2 cellular contexts compared by ENCODE assay signal in the genomic region with DNA sequence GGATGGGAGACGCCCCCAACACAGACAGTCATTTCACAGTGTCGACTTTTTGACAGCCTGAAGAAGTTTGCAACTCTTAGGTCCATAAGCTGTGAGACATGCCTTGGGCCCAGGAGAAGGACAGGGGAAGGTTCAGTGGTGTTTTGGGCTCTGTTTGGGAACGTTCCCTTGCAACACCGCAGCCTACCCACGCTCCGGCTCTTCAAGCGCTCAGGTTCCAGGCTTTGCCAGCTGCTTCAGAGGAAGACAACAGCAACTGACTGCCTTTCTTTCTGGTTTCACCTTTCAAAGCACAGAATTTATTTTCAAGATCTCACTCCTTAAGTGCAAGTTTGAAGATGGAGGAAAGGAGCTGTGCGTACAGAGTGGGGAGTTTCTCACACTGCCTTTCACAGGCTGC.
TF ChIP-seq lines count a peak whose summit lies in the region.

No MANE protein-coding gene starts in this region.

TF ChIP-seq in GM23338, 12 proteins besides CTCF, POLR2A, EP300 and RAD21 (continues in another document):
- TF ChIP-seq, protein P1, sequence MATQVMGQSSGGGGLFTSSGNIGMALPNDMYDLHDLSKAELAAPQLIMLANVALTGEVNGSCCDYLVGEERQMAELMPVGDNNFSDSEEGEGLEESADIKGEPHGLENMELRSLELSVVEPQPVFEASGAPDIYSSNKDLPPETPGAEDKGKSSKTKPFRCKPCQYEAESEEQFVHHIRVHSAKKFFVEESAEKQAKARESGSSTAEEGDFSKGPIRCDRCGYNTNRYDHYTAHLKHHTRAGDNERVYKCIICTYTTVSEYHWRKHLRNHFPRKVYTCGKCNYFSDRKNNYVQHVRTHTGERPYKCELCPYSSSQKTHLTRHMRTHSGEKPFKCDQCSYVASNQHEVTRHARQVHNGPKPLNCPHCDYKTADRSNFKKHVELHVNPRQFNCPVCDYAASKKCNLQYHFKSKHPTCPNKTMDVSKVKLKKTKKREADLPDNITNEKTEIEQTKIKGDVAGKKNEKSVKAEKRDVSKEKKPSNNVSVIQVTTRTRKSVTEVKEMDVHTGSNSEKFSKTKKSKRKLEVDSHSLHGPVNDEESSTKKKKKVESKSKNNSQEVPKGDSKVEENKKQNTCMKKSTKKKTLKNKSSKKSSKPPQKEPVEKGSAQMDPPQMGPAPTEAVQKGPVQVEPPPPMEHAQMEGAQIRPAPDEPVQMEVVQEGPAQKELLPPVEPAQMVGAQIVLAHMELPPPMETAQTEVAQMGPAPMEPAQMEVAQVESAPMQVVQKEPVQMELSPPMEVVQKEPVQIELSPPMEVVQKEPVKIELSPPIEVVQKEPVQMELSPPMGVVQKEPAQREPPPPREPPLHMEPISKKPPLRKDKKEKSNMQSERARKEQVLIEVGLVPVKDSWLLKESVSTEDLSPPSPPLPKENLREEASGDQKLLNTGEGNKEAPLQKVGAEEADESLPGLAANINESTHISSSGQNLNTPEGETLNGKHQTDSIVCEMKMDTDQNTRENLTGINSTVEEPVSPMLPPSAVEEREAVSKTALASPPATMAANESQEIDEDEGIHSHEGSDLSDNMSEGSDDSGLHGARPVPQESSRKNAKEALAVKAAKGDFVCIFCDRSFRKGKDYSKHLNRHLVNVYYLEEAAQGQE (IDR thresholded peaks at IDR 0.05; ENCODE audit: unreplicated experiment) = no peak
- no peak for TF ChIP-seq CREB1 (CRISPR knock-in tag; IDR thresholded peaks at IDR 0.05; ENCODE audit: low read depth)
- no peak for TF ChIP-seq ZNF331 (CRISPR knock-in tag; IDR thresholded peaks at IDR 0.05; ENCODE audit: low read depth)
- TF ChIP-seq ZNF114 (CRISPR knock-in tag; IDR thresholded peaks at IDR 0.05) = no peak
- no peak for TF ChIP-seq EZH2 (IDR thresholded peaks at IDR 0.05; ENCODE audit: low read depth, unreplicated experiment)
- no peak for TF ChIP-seq ZNF462 (CRISPR knock-in tag; IDR thresholded peaks at IDR 0.05)
- TF ChIP-seq JUNB (IDR thresholded peaks at IDR 0.05; ENCODE audit: unreplicated experiment) = no peak
- TF ChIP-seq, protein P2, sequence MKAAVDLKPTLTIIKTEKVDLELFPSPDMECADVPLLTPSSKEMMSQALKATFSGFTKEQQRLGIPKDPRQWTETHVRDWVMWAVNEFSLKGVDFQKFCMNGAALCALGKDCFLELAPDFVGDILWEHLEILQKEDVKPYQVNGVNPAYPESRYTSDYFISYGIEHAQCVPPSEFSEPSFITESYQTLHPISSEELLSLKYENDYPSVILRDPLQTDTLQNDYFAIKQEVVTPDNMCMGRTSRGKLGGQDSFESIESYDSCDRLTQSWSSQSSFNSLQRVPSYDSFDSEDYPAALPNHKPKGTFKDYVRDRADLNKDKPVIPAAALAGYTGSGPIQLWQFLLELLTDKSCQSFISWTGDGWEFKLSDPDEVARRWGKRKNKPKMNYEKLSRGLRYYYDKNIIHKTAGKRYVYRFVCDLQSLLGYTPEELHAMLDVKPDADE (IDR thresholded peaks at IDR 0.05) = no peak
- TF ChIP-seq STAT1 (IDR thresholded peaks at IDR 0.05; ENCODE audit: unreplicated experiment) = no peak
- TF ChIP-seq EZH2phosphoT487 (IDR thresholded peaks at IDR 0.05; ENCODE audit: unreplicated experiment) = no peak

TF ChIP-seq in WTC11, 78 proteins besides CTCF, POLR2A, EP300 and RAD21 (continued from another document):
- TF ChIP-seq ARID4B (CRISPR knock-in tag; IDR thresholded peaks at IDR 0.05; ENCODE audit: borderline replicate concordance) = no peak
- no peak for TF ChIP-seq ESRRA (CRISPR knock-in tag; IDR thresholded peaks at IDR 0.05; ENCODE audit: borderline replicate concordance)
- no peak for TF ChIP-seq SMAD4 (CRISPR knock-in tag; IDR thresholded peaks at IDR 0.05)
- TF ChIP-seq PRDM15 (CRISPR knock-in tag; IDR thresholded peaks at IDR 0.05) = no peak
- no peak for TF ChIP-seq ZNF532 (CRISPR knock-in tag; IDR thresholded peaks at IDR 0.05; ENCODE audit: borderline replicate concordance)
- TF ChIP-seq MXD4 (CRISPR knock-in tag; IDR thresholded peaks at IDR 0.05; ENCODE audit: borderline replicate concordance) = no peak
- no peak for TF ChIP-seq ERG (CRISPR knock-in tag; IDR thresholded peaks at IDR 0.05)
- TF ChIP-seq, protein P3, sequence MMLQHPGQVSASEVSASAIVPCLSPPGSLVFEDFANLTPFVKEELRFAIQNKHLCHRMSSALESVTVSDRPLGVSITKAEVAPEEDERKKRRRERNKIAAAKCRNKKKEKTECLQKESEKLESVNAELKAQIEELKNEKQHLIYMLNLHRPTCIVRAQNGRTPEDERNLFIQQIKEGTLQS (CRISPR knock-in tag; conservative IDR thresholded peaks at IDR 0.05) = no peak
- TF ChIP-seq ZNF263 (CRISPR knock-in tag; IDR thresholded peaks at IDR 0.05; ENCODE audit: low read depth) = no peak
- no peak for TF ChIP-seq FOXJ3 (CRISPR knock-in tag; IDR thresholded peaks at IDR 0.05; ENCODE audit: borderline replicate concordance)
- no peak for TF ChIP-seq E2F5 (CRISPR knock-in tag; IDR thresholded peaks at IDR 0.05)
- TF ChIP-seq, protein P4, sequence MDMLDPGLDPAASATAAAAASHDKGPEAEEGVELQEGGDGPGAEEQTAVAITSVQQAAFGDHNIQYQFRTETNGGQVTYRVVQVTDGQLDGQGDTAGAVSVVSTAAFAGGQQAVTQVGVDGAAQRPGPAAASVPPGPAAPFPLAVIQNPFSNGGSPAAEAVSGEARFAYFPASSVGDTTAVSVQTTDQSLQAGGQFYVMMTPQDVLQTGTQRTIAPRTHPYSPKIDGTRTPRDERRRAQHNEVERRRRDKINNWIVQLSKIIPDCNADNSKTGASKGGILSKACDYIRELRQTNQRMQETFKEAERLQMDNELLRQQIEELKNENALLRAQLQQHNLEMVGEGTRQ (CRISPR knock-in tag; IDR thresholded peaks at IDR 0.05) = no peak
- no peak for TF ChIP-seq TEAD4 (CRISPR knock-in tag; IDR thresholded peaks at IDR 0.05)
- no peak for TF ChIP-seq NR2C2 (CRISPR knock-in tag; IDR thresholded peaks at IDR 0.05)
- TF ChIP-seq SP1 (CRISPR knock-in tag; conservative IDR thresholded peaks at IDR 0.05) = no peak
- TF ChIP-seq HMGA2 (CRISPR knock-in tag; IDR thresholded peaks at IDR 0.05) = no peak
- TF ChIP-seq JUN (CRISPR knock-in tag; IDR thresholded peaks at IDR 0.05) = no peak
